8 cellular contexts compared by ENCODE assay signal in genomic region chr16:27179500-27180072, GRCh38. TPM values are rescaled to one million over a fixed set of nuclear protein-coding genes. Genes with fewer than 3 reads are reported as not detected.
DNase-seq lines count a peak whose midpoint lies in the region; ATAC-seq and TF ChIP-seq lines count a peak whose summit lies in the region.

No MANE protein-coding gene starts in this region.

- H3K36me3 Mint-ChIP-seq in GM23338 (ENCODE audit: low read depth), result no peaks in the 10 kb centered on the region

- no peaks in the 10 kb centered on the region for H3K36me3 ChIP-seq in GM23338 (ENCODE audit: insufficient read depth)

- H3K4me3 Mint-ChIP-seq in GM23338, result peak overlapping the region; percentile 27; the same call in 1 of the 3 replicates

- ATAC-seq in GM23338 (peak; percentile 96), left colon (peak; percentile 97), HG02571 (IDR thresholded peaks at IDR 0.05; ENCODE audit: unreplicated experiment) (no peak)
- peak; percentile 83 to 88 for ATAC-seq in activated CD4-positive, CD25-positive, alpha-beta regulatory T cell treated with anti-CD3 and anti-CD28 coated beads, Interleukin-2, amount 50 U/mL, for 24 hours

- H3K27ac ChIP-seq in GM23338 (ENCODE audit: low read depth) (no peak overlapping the region), caudate nucleus (ENCODE audit: low read depth, low read length) (no peak overlapping the region)

- no peak overlapping the region for H3K27ac Mint-ChIP-seq in GM23338

- peak; percentile 87 to 92 for TF ChIP-seq CTCF in GM23338 (conservative IDR thresholded peaks at IDR 0.05; ENCODE audit: low read depth in 2 of 2)

- H3K9me3 Mint-ChIP-seq in GM23338, result peaks cover 10% of the 10 kb centered on the region; the same call in 2 of the 3 replicates

- DNase-seq in DMS53 treated with DMSO at 0.1 percent for 48 hours (lab: John Stamatoyannopoulos, UW; ENCODE audit: unreplicated experiment) (peak; percentile 2), GM23338 (ENCODE audit: low spot score) (peak; percentile 91), NCI-H146 treated with DMSO at 0.1 percent for 48 hours (lab: John Stamatoyannopoulos, UW; ENCODE audit: unreplicated experiment) (peak; percentile 39), caudate nucleus (lab: John Stamatoyannopoulos, UW) (peak in 50 of 61 donors; percentile 2 to 68 (median 23)), left colon (peak; percentile 84 to 93)
- DNase-seq in stimulated activated CD4-positive, alpha-beta T cell treated with anti-CD3 and anti-CD28 coated beads, Interleukin-4, amount 100 ng/mL, for 4 hours, result peak; percentile 75 to 81

- H3K4me1 Mint-ChIP-seq in GM23338, result peaks cover 6% of the 10 kb centered on the region; the same call in 1 of the 3 replicates

- H3K4me1 ChIP-seq in GM23338 (ENCODE audit: insufficient read depth), result no peaks in the 10 kb centered on the region

- no peaks in the 10 kb centered on the region for H4K20me1 ChIP-seq in GM23338 (replicated peaks; ENCODE audit: insufficient read depth)

- no peaks in the 10 kb centered on the region for H3K9me2 ChIP-seq in GM23338 (ENCODE audit: insufficient read depth)

- H3F3A ChIP-seq in GM23338 (replicated peaks; ENCODE audit: low read depth), result no peaks in the 10 kb centered on the region

- no peaks in the 10 kb centered on the region for H3K27me3 ChIP-seq in GM23338 (ENCODE audit: insufficient read depth)

- no peak overlapping the region for H3K4me3 ChIP-seq in GM23338

- H2AFZ ChIP-seq in GM23338, result peak overlapping the region; percentile 97

- H3K27me3 Mint-ChIP-seq in GM23338 (ENCODE audit: insufficient read depth, low read depth, poor library complexity), result peaks cover 14% of the 10 kb centered on the region

- H3K79me2 ChIP-seq in GM23338 (replicated peaks; ENCODE audit: insufficient read depth), result no peaks in the 10 kb centered on the region

- H3K4me2 ChIP-seq in GM23338, result no peak overlapping the region

- intact Hi-C loops in left colon (cut with DNase I, micrococcal nuclease), result loop anchor here in 1 of 2 donors (5.0 to 10.0 kb wide), 2 partner anchors 115 to 193 kb away; no protein-coding TSS in a partner anchor

TF ChIP-seq in GM23338, 12 proteins besides CTCF, POLR2A, EP300 and RAD21:
- TF ChIP-seq CREB1 (CRISPR knock-in tag; IDR thresholded peaks at IDR 0.05; ENCODE audit: low read depth) (no peak), ETS1 (IDR thresholded peaks at IDR 0.05) (no peak), REST (IDR thresholded peaks at IDR 0.05; ENCODE audit: unreplicated experiment) (no peak), ZNF331 (CRISPR knock-in tag; IDR thresholded peaks at IDR 0.05; ENCODE audit: low read depth) (no peak)
TF ChIP-seq in GM23338: peak in this region for 0.

RNA-seq across cellular contexts. Expression of gene KDM8, which starts 23.7 kb away (rescaled TPM):
- total RNA-seq in GM23338 (2014; rRNA removed; shearing (Covaris generic)), result 5.1 and 9.1 TPM in 2 replicates
- polyA plus RNA-seq in GM23338 (2016; fragmentation: Nextera tagmentation; extraction: Ambion mirVana), result 3.8 and 5.7 TPM in 2 replicates
- 1 to 10 TPM; 8.8 to 9.6 TPM for total RNA-seq in left colon

Comparison
In these comparisons a context has a peak if more than half of its experiments do, and no peak if none do; other contexts are left out.
1. DNase-seq: peak in every context shown above with its lines; median percentile 91 in GM23338; 88 in left colon; 78 in stimulated activated CD4-positive, alpha-beta T cell treated with anti-CD3 and anti-CD28 coated beads, Interleukin-4, amount 100 ng/mL, for 4 hours; 39 in NCI-H146 treated with DMSO at 0.1 percent for 48 hours; 23 in caudate nucleus; 2 in DMS53 treated with DMSO at 0.1 percent for 48 hours.